ENCODE assay signal across 10 cellular contexts in genomic region chr2:17470855-17471641, GRCh38. TPM values are rescaled to one million over a fixed set of nuclear protein-coding genes. Genes with fewer than 3 reads are reported as not detected.
DNase-seq lines count a peak whose midpoint lies in the region; TF ChIP-seq lines count a peak whose summit lies in the region.
"Had no signal": no experiment of that assay in that cellular context is flagged by ENCODE, and none has a peak within 500 bp of the region (broad histone marks: within the 10 kb centered on the region; RNA-seq: fewer than 3 reads in every experiment).

No MANE protein-coding gene starts in this region.

- H3K27ac Mint-ChIP-seq in Caco-2 (ENCODE audit: unreplicated experiment) = no peak overlapping the region

- no peaks in the 10 kb centered on the region for H3K27me3 ChIP-seq in Caco-2 (replicated peaks; ENCODE audit: control insufficient read depth, insufficient read depth, low read length)
- no peaks in the 10 kb centered on the region for H3K27me3 ChIP-seq in prostate gland (replicated peaks; ENCODE audit: insufficient read depth)
- H3K27me3 ChIP-seq: heart left ventricle had no signal

- peaks cover 8% of the 10 kb centered on the region; the same call in 1 of the 2 replicates for H3K9me3 ChIP-seq in Caco-2
- no peaks in the 10 kb centered on the region for H3K9me3 ChIP-seq in prostate gland

- TF ChIP-seq CTCF in Caco-2 (IDR thresholded peaks at IDR 0.05; ENCODE audit: insufficient read depth in 1 of 2, low read depth in 1 of 2, low read length in 1 of 2, severe bottlenecking in 1 of 2, unreplicated experiment in 1 of 2) (peak; percentile 33 to 57), prostate gland (IDR thresholded peaks at IDR 0.05) (no peak)

- CTCF ChIA-PET in Caco-2 (lab: Charles Lee) = interaction anchor here (1.5 kb wide), 1 partner anchor 200 kb away, joined by 13 read pairs; no protein-coding TSS in a partner anchor

- H3K27me3 Mint-ChIP-seq in Caco-2 (ENCODE audit: insufficient read depth, unreplicated experiment) = no peaks in the 10 kb centered on the region

- H3K4me1 Mint-ChIP-seq in Caco-2 (ENCODE audit: low read depth, unreplicated experiment) = no peaks in the 10 kb centered on the region

- H3K36me3 ChIP-seq in Caco-2 (ENCODE audit: control insufficient read depth, insufficient read depth, low read length) = no peaks in the 10 kb centered on the region
- no peaks in the 10 kb centered on the region for H3K36me3 ChIP-seq in prostate gland
- H3K36me3 ChIP-seq: heart left ventricle had no signal

- H3K36me3 Mint-ChIP-seq in Caco-2 (ENCODE audit: insufficient read depth, unreplicated experiment) = no peaks in the 10 kb centered on the region

- H3K27ac ChIP-seq in prostate gland = no peak overlapping the region
- H3K27ac ChIP-seq: heart left ventricle had no signal

- BruUV-seq in Caco-2 (replicated peaks; lab: Mats Ljungman, UMichigan) = no TSS peak

- 80% methylated on average over 6 of the region's 6 CpGs for WGBS in prostate gland

- intact Hi-C loops in Caco-2 (cut with micrococcal nuclease; ENCODE audit: unreplicated experiment) = loop anchor here (1.0 kb wide), 3 partner anchors 90 to 200 kb away; no protein-coding TSS in a partner anchor
- intact Hi-C loops in posterior vena cava (cut with DNase I) = no loop called here
- intact Hi-C loops in prostate gland (cut with DNase I) = no loop called here

- no peak overlapping the region for H3K4me3 Mint-ChIP-seq in Caco-2 (ENCODE audit: unreplicated experiment)

- H3K4me3 ChIP-seq in Caco-2 (ENCODE audit: low read depth, low read length) = no peak overlapping the region
- H3K4me3 ChIP-seq in prostate gland = no peak overlapping the region
- H3K4me3 ChIP-seq: heart left ventricle had no signal

- H3K4me1 ChIP-seq in Caco-2 (no peaks in the 10 kb centered on the region), prostate gland (replicated peaks) (no peaks in the 10 kb centered on the region)
- H3K4me1 ChIP-seq: heart left ventricle had no signal

- TF ChIP-seq POLR2A in prostate gland (IDR thresholded peaks at IDR 0.05) = no peak

- peaks cover 39% of the 10 kb centered on the region for H3K9me3 Mint-ChIP-seq in Caco-2 (ENCODE audit: unreplicated experiment)

- peak in 1 of 2 experiments; percentile 20 for DNase-seq in Caco-2
- peak; percentile 81 for DNase-seq in HS-27A (ENCODE audit: low read depth)
- DNase-seq in T1000 (lab: John Stamatoyannopoulos, UW) = peak; percentile 55
- peak; percentile 80 for DNase-seq in iris pigment epithelial cell (ENCODE audit: low read depth)
- no peak for DNase-seq in posterior vena cava (ENCODE audit: low spot score)
- no peak for DNase-seq in prostate gland (ENCODE audit: low spot score)
- no peak for DNase-seq in activated naive CD4-positive, alpha-beta T cell (lab: John Stamatoyannopoulos, UW)
- no peak for DNase-seq in pons (ENCODE audit: low spot score)
- DNase-seq: heart left ventricle had no signal

- POLR2A ChIA-PET in Caco-2 (lab: Charles Lee) = no interaction called here

RNA-seq across cellular contexts. Expression of gene RAD51AP2, which starts 47.2 kb away (rescaled TPM):
- total RNA-seq in Caco-2 (2022) (not detected in 2 replicates), posterior vena cava (not detected), prostate gland (1 to 10 TPM in 1 of 2 donors, not detected in 1; 4.2 TPM)
- total RNA-seq: T-helper 1 cell treated with Interleukin-12 subunit alpha and Interleukin-12 subunit beta and Interleukin-4 antibody, amounts not matched to agents 30 ng/mL and 1 ng/mL, for 36 hours had no signal

Comparison
In these comparisons a context has a peak if more than half of its experiments do, and no peak if none do; other contexts are left out.
1. DNase-seq: peak in HS-27A (single experiment), T1000 (single experiment) and iris pigment epithelial cell (single experiment); none in posterior vena cava (single experiment), prostate gland (single experiment), activated naive CD4-positive, alpha-beta T cell (0 of 4) and pons (single experiment).
2. CTCF ChIP-seq: peak in Caco-2 (2 of 2); none in prostate gland (0 of 4).